ENCODE assay signal across 11 cellular contexts in genomic region chr22:38490475-38490874, GRCh38. TPM values are rescaled to one million over a fixed set of nuclear protein-coding genes. Genes with fewer than 3 reads are reported as not detected.
A peak's percentile ranks its signal among the peaks of the same experiment; 100 is the strongest.
DNase-seq lines count a peak whose midpoint lies in the region; ATAC-seq, FAIRE-seq and TF ChIP-seq lines count a peak whose summit lies in the region.
"Had no signal": no experiment of that assay in that cellular context is flagged by ENCODE, and none has a peak within 500 bp of the region (broad histone marks: within the 10 kb centered on the region; RNA-seq: fewer than 3 reads in every experiment).

No MANE protein-coding gene starts in this region.

- ATAC-seq in CD8-positive, alpha-beta T cell: no peak
- ATAC-seq in psoas muscle (no peak), GM21576 (IDR thresholded peaks at IDR 0.05; ENCODE audit: unreplicated experiment) (no peak)
- ATAC-seq: effector memory CD8-positive, alpha-beta T cell had no signal

- H3K36me3 Mint-ChIP-seq in CD8-positive, alpha-beta T cell: peaks cover 91% of the 10 kb centered on the region

- BruUV-seq in PC-9 (replicated peaks; lab: Mats Ljungman, UMichigan): no TSS peak
- BruUV-seq in endothelial cell of umbilical vein (replicated peaks; lab: Mats Ljungman, UMichigan): no TSS peak

- no peak for DNase-seq in CD8-positive, alpha-beta T cell
- DNase-seq in PC-9 (peak in 1 of 2 experiments; percentile 19), endothelial cell of umbilical vein (ENCODE audit: low read depth, low spot score) (no peak), psoas muscle (no peak), NCI-H1092 treated with DMSO at 0.1 percent for 48 hours (lab: John Stamatoyannopoulos, UW) (no peak), head of caudate nucleus (no peak)
- DNase-seq in NK-92 treated with Interleukin-12 subunit alpha and Interleukin-12 subunit beta, amount 100 ng/mL, for 24 hours (lab: John Stamatoyannopoulos, UW): no peak
- DNase-seq: effector memory CD8-positive, alpha-beta T cell had no signal

- WGBS in psoas muscle, 3 donors: 65 to 78% (median 70%) methylated on average over 2 of the region's 2 CpGs

- peak overlapping the region; percentile 52 for H3K27ac Mint-ChIP-seq in CD8-positive, alpha-beta T cell

- H3K9ac ChIP-seq in endothelial cell of umbilical vein (replicated peaks; ENCODE audit: extremely low read depth, insufficient read depth, low read length): no peak overlapping the region

- H3K27ac ChIP-seq in CD8-positive, alpha-beta T cell (ENCODE audit: low read depth, low read length): no peak overlapping the region
- H3K27ac ChIP-seq in PC-9: peak overlapping the region; percentile 15
- no peak overlapping the region for H3K27ac ChIP-seq in endothelial cell of umbilical vein (ENCODE audit: insufficient read depth, low read depth, low read length)
- H3K27ac ChIP-seq in psoas muscle: peak overlapping the region; percentile 48

- dilution Hi-C loops in endothelial cell of umbilical vein (cut with MboI; ENCODE audit: extremely low pct_ligation_motif_present, low sequenced_read_pairs): no loop called here

- H3K4me3 ChIP-seq in CD8-positive, alpha-beta T cell (ENCODE audit: low read depth, low read length): no peak overlapping the region
- no peak overlapping the region for H3K4me3 ChIP-seq in PC-9
- H3K4me3 ChIP-seq in endothelial cell of umbilical vein (replicated peaks in 1 of 3; ENCODE audit: insufficient read depth in 1 of 3, low read depth in 1 of 3, low read length in 3 of 3): no peak overlapping the region
- H3K4me3 ChIP-seq in psoas muscle: no peak overlapping the region
- H3K4me3 ChIP-seq: skin epidermis had no signal

- no peaks in the 10 kb centered on the region for H3K27me3 ChIP-seq in CD8-positive, alpha-beta T cell (ENCODE audit: insufficient read depth, low read length)
- H3K27me3 ChIP-seq in PC-9 (ENCODE audit: insufficient read depth, low read depth) (no peaks in the 10 kb centered on the region), endothelial cell of umbilical vein (ENCODE audit: control insufficient read depth in 2 of 2, insufficient read depth in 2 of 2, low read length in 2 of 2) (no peaks in the 10 kb centered on the region), psoas muscle (ENCODE audit: insufficient read depth in 3 of 3, low read length in 2 of 3) (no peaks in the 10 kb centered on the region)

- H4K20me1 ChIP-seq in PC-9 (ENCODE audit: insufficient read depth) (peaks cover 84% of the 10 kb centered on the region), endothelial cell of umbilical vein (replicated peaks; ENCODE audit: control insufficient read depth, extremely low read depth, insufficient read depth, low read length) (peaks cover 10% of the 10 kb centered on the region)

- H3K79me2 ChIP-seq in PC-9 (ENCODE audit: low read depth): peaks cover 28% of the 10 kb centered on the region
- peaks cover 51% of the 10 kb centered on the region for H3K79me2 ChIP-seq in endothelial cell of umbilical vein (ENCODE audit: control insufficient read depth, insufficient read depth, low read length)

- no peaks in the 10 kb centered on the region for H3K27me3 Mint-ChIP-seq in CD8-positive, alpha-beta T cell (ENCODE audit: low read depth)
- H3K27me3 Mint-ChIP-seq: effector memory CD8-positive, alpha-beta T cell had no signal

- no peaks in the 10 kb centered on the region for H3K9me3 Mint-ChIP-seq in CD8-positive, alpha-beta T cell
- H3K9me3 Mint-ChIP-seq: effector memory CD8-positive, alpha-beta T cell had no signal

- peaks cover 31% of the 10 kb centered on the region for H3K4me1 ChIP-seq in CD8-positive, alpha-beta T cell (ENCODE audit: insufficient read depth, low read length)
- H3K4me1 ChIP-seq in PC-9 (replicated peaks; ENCODE audit: insufficient read depth): no peaks in the 10 kb centered on the region
- peaks cover 6% of the 10 kb centered on the region for H3K4me1 ChIP-seq in endothelial cell of umbilical vein (ENCODE audit: control insufficient read depth, extremely low read depth, insufficient read depth, low read length)
- peaks cover 18% of the 10 kb centered on the region for H3K4me1 ChIP-seq in psoas muscle

- FAIRE-seq in endothelial cell of umbilical vein (lab: Jason Lieb, UNC): no peak

- no peaks in the 10 kb centered on the region for H3K9me3 ChIP-seq in CD8-positive, alpha-beta T cell (ENCODE audit: low read length)
- no peaks in the 10 kb centered on the region for H3K9me3 ChIP-seq in PC-9 (ENCODE audit: insufficient read depth, low read depth)
- no peaks in the 10 kb centered on the region for H3K9me3 ChIP-seq in endothelial cell of umbilical vein (replicated peaks; ENCODE audit: control insufficient read depth, insufficient read depth, low read length)
- no peaks in the 10 kb centered on the region for H3K9me3 ChIP-seq in psoas muscle

- H3K4me2 ChIP-seq in PC-9 (no peak overlapping the region), endothelial cell of umbilical vein (ENCODE audit: insufficient read depth, low read length) (no peak overlapping the region)

- intact Hi-C loops in CD8-positive, alpha-beta T cell (cut with DNase I, micrococcal nuclease): loop anchor here in 1 of 2 experiments (2.0 kb wide), 1 partner anchor 14 kb away; no protein-coding TSS in a partner anchor
- intact Hi-C loops in PC-9 (cut with micrococcal nuclease; ENCODE audit: unreplicated experiment) (no loop called here), endothelial cell of umbilical vein (cut with micrococcal nuclease) (no loop called here), psoas muscle (cut with DNase I) (no loop called here), head of caudate nucleus (cut with DNase I) (no loop called here)

- no peak overlapping the region for H2AFZ ChIP-seq in PC-9
- no peak overlapping the region for H2AFZ ChIP-seq in endothelial cell of umbilical vein (ENCODE audit: low read depth, low read length)

- no peak overlapping the region for H3K4me3 Mint-ChIP-seq in CD8-positive, alpha-beta T cell
- H3K4me3 Mint-ChIP-seq: effector memory CD8-positive, alpha-beta T cell had no signal

- peaks cover 90% of the 10 kb centered on the region for H3F3A ChIP-seq in PC-9 (ENCODE audit: insufficient read depth, low read depth)

- CTCF ChIA-PET in CD8-positive, alpha-beta T cell (lab: Charles Lee): interaction anchor here (1.3 kb wide), 1 partner anchor 220 kb away, joined by 3 read pairs; no protein-coding TSS in a partner anchor
- CTCF ChIA-PET in PC-9 (lab: Charles Lee): interaction anchor here (0.7 kb wide), 1 partner anchor 9 kb away, joined by 3 read pairs; no protein-coding TSS in a partner anchor
- CTCF ChIA-PET in endothelial cell of umbilical vein (lab: Charles Lee): interaction anchor here (1.8 kb wide), 1 partner anchor 12 kb away, joined by 8 read pairs; no protein-coding TSS in a partner anchor

- peaks cover 87% of the 10 kb centered on the region for H3K36me3 ChIP-seq in CD8-positive, alpha-beta T cell (ENCODE audit: insufficient read depth, low read length)
- H3K36me3 ChIP-seq in PC-9 (ENCODE audit: low read depth): peaks cover 94% of the 10 kb centered on the region
- peaks cover 53 to 80% of the 10 kb centered on the region in 2 experiments for H3K36me3 ChIP-seq in endothelial cell of umbilical vein (ENCODE audit: control insufficient read depth in 2 of 2, extremely low read depth in 1 of 2, insufficient read depth in 2 of 2, low read length in 2 of 2)
- H3K36me3 ChIP-seq in psoas muscle (ENCODE audit: insufficient read depth in 1 of 2, low read depth in 1 of 2): peaks cover 39 to 100% of the 10 kb centered on the region in 2 donors

- POLR2A ChIA-PET in CD8-positive, alpha-beta T cell (lab: Charles Lee): interaction anchor here (0.9 to 3.1 kb wide), 3 partner anchors 8 to 16 kb away, joined by 4 to 19 read pairs (median 6); no protein-coding TSS in a partner anchor
- POLR2A ChIA-PET in PC-9 (lab: Charles Lee; ENCODE audit: unreplicated experiment): no interaction called here
- POLR2A ChIA-PET in endothelial cell of umbilical vein (lab: Charles Lee): interaction anchor here (1.0 kb wide), 1 partner anchor 12 kb away, joined by 5 read pairs; no protein-coding TSS in a partner anchor

- peak; percentile 28 for TF ChIP-seq POLR2A in endothelial cell of umbilical vein (IDR thresholded peaks at IDR 0.05; ENCODE audit: low read depth, low read length)

- no peaks in the 10 kb centered on the region for H3K9me2 ChIP-seq in PC-9 (ENCODE audit: insufficient read depth)

- no peak for TF ChIP-seq CTCF in CD8-positive, alpha-beta T cell (IDR thresholded peaks at IDR 0.05)
- TF ChIP-seq CTCF in PC-9 (conservative IDR thresholded peaks at IDR 0.05) (no peak), endothelial cell of umbilical vein (IDR thresholded peaks at IDR 0.05; ENCODE audit: extremely low read depth in 1 of 2, insufficient read depth in 1 of 2, low read depth in 1 of 2, low read length in 2 of 2) (no peak), psoas muscle (IDR thresholded peaks at IDR 0.05) (no peak)

- H3K4me1 Mint-ChIP-seq in CD8-positive, alpha-beta T cell (ENCODE audit: low read depth): peaks cover 67% of the 10 kb centered on the region

- H3K9me1 ChIP-seq in endothelial cell of umbilical vein (replicated peaks; ENCODE audit: control insufficient read depth, extremely low read depth, insufficient read depth, low read length): no peaks in the 10 kb centered on the region

RNA-seq across cellular contexts. Expression of gene DDX17, which starts 15.6 kb away (rescaled TPM):
- total RNA-seq in CD8-positive, alpha-beta T cell: 100 to 1,000 TPM; 348 to 386 TPM
- total RNA-seq in PC-9 (2021) (511 and 648 TPM in 2 replicates), endothelial cell of umbilical vein (377 and 393 TPM in 2 replicates), psoas muscle (100 to 1,000 TPM; 127 to 173 (median 150) TPM)
- polyA plus RNA-seq in endothelial cell of umbilical vein (402 and 454 TPM in 2 replicates), psoas muscle (10 to 100 TPM; 41.4 to 87.7 (median 49.5) TPM)
- polyA plus RNA-seq in endothelial cell of umbilical vein (2011; cell fraction: cytosol; rRNA removed): 166 and 206 TPM in 2 replicates
- polyA plus RNA-seq in endothelial cell of umbilical vein (2011; cell fraction: nucleus; rRNA removed): 1,464 and 1,816 TPM in 2 replicates
- polyA plus RNA-seq in endothelial cell of umbilical vein (2012): 151 and 173 TPM in 2 replicates
- polyA minus RNA-seq in endothelial cell of umbilical vein: 863 and 927 TPM in 2 replicates
- polyA minus RNA-seq in endothelial cell of umbilical vein (2011; cell fraction: cytosol; rRNA and poly(A)+ RNA removed): 170 TPM
- 787 and 915 TPM in 2 replicates for polyA minus RNA-seq in endothelial cell of umbilical vein (2011; cell fraction: nucleus; rRNA and poly(A)+ RNA removed)

RNA-seq across cellular contexts. Expression of gene KDELR3, which starts 22.6 kb away (rescaled TPM):
- not detected for total RNA-seq in CD8-positive, alpha-beta T cell
- total RNA-seq in PC-9 (2021) (15.5 and 18.9 TPM in 2 replicates), endothelial cell of umbilical vein (28.6 and 40.2 TPM in 2 replicates), psoas muscle (1 to 10 TPM in 2 of 4 donors, under 1 TPM in 2; 0.80 to 1.9 (median 1.2) TPM)
- polyA plus RNA-seq in endothelial cell of umbilical vein (61.3 and 64.2 TPM in 2 replicates), psoas muscle (1 to 10 TPM in 1 of 3 donors, under 1 TPM in 2; 0.53 to 1.1 (median 0.75) TPM)
- polyA plus RNA-seq in endothelial cell of umbilical vein (2011; cell fraction: cytosol; rRNA removed): 43.3 and 51.0 TPM in 2 replicates
- 14.6 and 14.7 TPM in 2 replicates for polyA plus RNA-seq in endothelial cell of umbilical vein (2011; cell fraction: nucleus; rRNA removed)
- polyA plus RNA-seq in endothelial cell of umbilical vein (2012): 38.8 and 48.6 TPM in 2 replicates
- polyA minus RNA-seq in endothelial cell of umbilical vein: 36.3 and 46.6 TPM in 2 replicates
- 6.3 TPM for polyA minus RNA-seq in endothelial cell of umbilical vein (2011; cell fraction: cytosol; rRNA and poly(A)+ RNA removed)
- 6.4 and 6.6 TPM in 2 replicates for polyA minus RNA-seq in endothelial cell of umbilical vein (2011; cell fraction: nucleus; rRNA and poly(A)+ RNA removed)

RNA-seq across cellular contexts. Expression of gene KCNJ4, which starts 35.5 kb away (rescaled TPM):
- total RNA-seq in CD8-positive, alpha-beta T cell: not detected
- total RNA-seq in PC-9 (2021): 0.18 and 0.22 TPM in 2 replicates
- not detected in 2 replicates for total RNA-seq in endothelial cell of umbilical vein
- not detected in 2 replicates for polyA plus RNA-seq in endothelial cell of umbilical vein
- polyA plus RNA-seq in endothelial cell of umbilical vein (2011; cell fraction: cytosol; rRNA removed): not detected in 2 replicates
- polyA plus RNA-seq in endothelial cell of umbilical vein (2011; cell fraction: nucleus; rRNA removed): not detected in 2 replicates
- not detected in 2 replicates for polyA plus RNA-seq in endothelial cell of umbilical vein (2012)
- not detected in 2 replicates for polyA minus RNA-seq in endothelial cell of umbilical vein
- polyA minus RNA-seq in endothelial cell of umbilical vein (2011; cell fraction: cytosol; rRNA and poly(A)+ RNA removed): not detected
- polyA minus RNA-seq in endothelial cell of umbilical vein (2011; cell fraction: nucleus; rRNA and poly(A)+ RNA removed): not detected in 2 replicates
- not detected for total RNA-seq in psoas muscle
- under 1 TPM in 1 of 3 donors, not detected in 2; 0.01 TPM for polyA plus RNA-seq in psoas muscle
- total RNA-seq: kidney epithelial cell had no signal

Comparison
In these comparisons a context has a peak if more than half of its experiments do, and no peak if none do; other contexts are left out.
1. H3K27ac ChIP-seq: peak in PC-9 (single experiment) and psoas muscle (single experiment); none in CD8-positive, alpha-beta T cell (single experiment) and endothelial cell of umbilical vein (single experiment).